9 cellular contexts compared by ENCODE assay signal in the genomic region with DNA sequence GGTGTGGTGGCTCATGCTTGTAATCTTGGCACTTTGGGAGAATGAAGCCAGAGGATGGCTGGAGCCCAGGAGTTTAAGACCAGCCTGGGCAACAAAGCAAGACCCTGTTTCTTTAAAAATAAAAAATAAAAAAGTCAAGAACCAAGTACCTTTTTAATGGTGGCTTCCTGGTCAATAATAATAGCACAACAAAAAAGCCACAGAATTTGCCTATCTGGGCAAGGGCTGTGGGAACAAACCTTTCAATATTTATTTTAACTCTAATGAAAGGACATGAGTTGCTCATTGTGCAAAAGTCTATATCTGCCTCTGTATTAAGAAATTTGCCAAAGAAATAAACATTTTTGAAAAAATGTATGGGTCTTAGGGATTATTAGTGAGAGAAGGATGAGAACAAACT. TPM values are rescaled to one million over a fixed set of nuclear protein-coding genes. Genes with fewer than 3 reads are reported as not detected.
A peak's percentile ranks its signal among the peaks of the same experiment; 100 is the strongest.
DNase-seq lines count a peak whose midpoint lies in the region.
"Had no signal": no experiment of that assay in that cellular context is flagged by ENCODE, and none has a peak within 500 bp of the region (broad histone marks: within the 10 kb centered on the region; RNA-seq: fewer than 3 reads in every experiment).

No MANE protein-coding gene starts in this region.

- H3K4me1 ChIP-seq in iPS-20b (ENCODE audit: insufficient read depth, low read length): peaks cover 43% of the 10 kb centered on the region

- peak overlapping the region; percentile 94 for H3K4me3 ChIP-seq in iPS-20b (ENCODE audit: low read length)

- peaks cover 60% of the 10 kb centered on the region for H3K4me1 Mint-ChIP-seq in activated naive CD4-positive, alpha-beta T cell treated with anti-CD3 and anti-CD28 coated beads, Interleukin-2, amount 10 ng/mL, durations not matched to agents 7 days and 5 days
- H3K4me1 Mint-ChIP-seq in activated T-helper 2 cell treated with anti-CD3 and anti-CD28 coated beads, Interferon-gamma antibody, Interleukin-2, Interleukin-4, amounts not matched to agents 10 μg/mL and 5 μg/mL and 100 μg/mL, durations not matched to agents 14 hours and 24 hours and 36 hours (ENCODE audit: low read depth): peaks cover 63% of the 10 kb centered on the region

- CTCF ChIA-PET in activated naive CD4-positive, alpha-beta T cell treated with anti-CD3 and anti-CD28 coated beads, Interleukin-2, amount 10 ng/mL, durations not matched to agents 7 days and 5 days (lab: Charles Lee): interaction anchor here (1.0 to 1.6 kb wide), 2 partner anchors 32 to 35 kb away, joined by 3 to 6 read pairs; no protein-coding TSS in a partner anchor

- intact Hi-C loops in activated T-helper 2 cell treated with anti-CD3 and anti-CD28 coated beads, Interferon-gamma antibody, Interleukin-2, Interleukin-4, amounts not matched to agents 10 μg/mL and 5 μg/mL and 100 μg/mL, durations not matched to agents 14 hours and 24 hours and 36 hours (cut with micrococcal nuclease): no loop called here

- peak overlapping the region; percentile 83 for H3K4me3 Mint-ChIP-seq in activated naive CD4-positive, alpha-beta T cell treated with anti-CD3 and anti-CD28 coated beads, Interleukin-2, amount 10 ng/mL, durations not matched to agents 7 days and 5 days
- peak overlapping the region; percentile 85 for H3K4me3 Mint-ChIP-seq in activated T-helper 2 cell treated with anti-CD3 and anti-CD28 coated beads, Interferon-gamma antibody, Interleukin-2, Interleukin-4, amounts not matched to agents 10 μg/mL and 5 μg/mL and 100 μg/mL, durations not matched to agents 14 hours and 24 hours and 36 hours (ENCODE audit: low read depth)

- H3K27me3 ChIP-seq in iPS-20b (ENCODE audit: insufficient read depth, low read length): no peaks in the 10 kb centered on the region

- H3K27ac ChIP-seq in iPS-20b (ENCODE audit: low read length) (no peak overlapping the region), temporal lobe (ENCODE audit: low read depth, low read length) (peak overlapping the region; percentile 90)

- H3K36me3 Mint-ChIP-seq in activated naive CD4-positive, alpha-beta T cell treated with anti-CD3 and anti-CD28 coated beads, Interleukin-2, amount 10 ng/mL, durations not matched to agents 7 days and 5 days: peaks cover 26% of the 10 kb centered on the region
- H3K36me3 Mint-ChIP-seq in activated T-helper 2 cell treated with anti-CD3 and anti-CD28 coated beads, Interferon-gamma antibody, Interleukin-2, Interleukin-4, amounts not matched to agents 10 μg/mL and 5 μg/mL and 100 μg/mL, durations not matched to agents 14 hours and 24 hours and 36 hours (ENCODE audit: low read depth): peaks cover 25% of the 10 kb centered on the region

- H3K9me3 ChIP-seq in iPS-20b (ENCODE audit: insufficient read depth, low read depth, low read length): no peaks in the 10 kb centered on the region

- no peaks in the 10 kb centered on the region for H3K9me3 Mint-ChIP-seq in activated naive CD4-positive, alpha-beta T cell treated with anti-CD3 and anti-CD28 coated beads, Interleukin-2, amount 10 ng/mL, durations not matched to agents 7 days and 5 days
- H3K9me3 Mint-ChIP-seq in activated T-helper 2 cell treated with anti-CD3 and anti-CD28 coated beads, Interferon-gamma antibody, Interleukin-2, Interleukin-4, amounts not matched to agents 10 μg/mL and 5 μg/mL and 100 μg/mL, durations not matched to agents 14 hours and 24 hours and 36 hours: no peaks in the 10 kb centered on the region

- no peak for DNase-seq in activated naive CD4-positive, alpha-beta T cell treated with anti-CD3 and anti-CD28 coated beads, Interleukin-2, amount 10 ng/mL, durations not matched to agents 7 days and 5 days
- no peak for DNase-seq in activated naive CD4-positive, alpha-beta T cell (lab: John Stamatoyannopoulos, UW)
- DNase-seq in activated T-helper 2 cell treated with anti-CD3 and anti-CD28 coated beads, Interferon-gamma antibody, Interleukin-2, Interleukin-4, amounts not matched to agents 10 μg/mL and 5 μg/mL and 100 μg/mL, durations not matched to agents 14 hours and 24 hours and 36 hours (ENCODE audit: low spot score): no peak
- DNase-seq in NCI-H1694 treated with DMSO at 0.1 percent for 48 hours (lab: John Stamatoyannopoulos, UW) (no peak), hypothalamus (lab: John Stamatoyannopoulos, UW) (no peak), hippocampal formation (lab: John Stamatoyannopoulos, UW) (no peak)
- DNase-seq: activated CD4-positive, alpha-beta T cell treated with anti-CD3 and anti-CD28 coated beads for 4 hours had no signal

- peaks cover 4% of the 10 kb centered on the region; the same call in 1 of the 2 replicates for H3K36me3 ChIP-seq in iPS-20b (ENCODE audit: insufficient read depth, low read depth, low read length)

- H3K9ac ChIP-seq in iPS-20b (ENCODE audit: low read depth, low read length): peak overlapping the region; percentile 94; the same call in 1 of the 2 replicates

- H3K27me3 Mint-ChIP-seq in activated naive CD4-positive, alpha-beta T cell treated with anti-CD3 and anti-CD28 coated beads, Interleukin-2, amount 10 ng/mL, durations not matched to agents 7 days and 5 days: no peaks in the 10 kb centered on the region
- H3K27me3 Mint-ChIP-seq in activated T-helper 2 cell treated with anti-CD3 and anti-CD28 coated beads, Interferon-gamma antibody, Interleukin-2, Interleukin-4, amounts not matched to agents 10 μg/mL and 5 μg/mL and 100 μg/mL, durations not matched to agents 14 hours and 24 hours and 36 hours (ENCODE audit: low read depth): no peaks in the 10 kb centered on the region

- H3K27ac Mint-ChIP-seq in activated naive CD4-positive, alpha-beta T cell treated with anti-CD3 and anti-CD28 coated beads, Interleukin-2, amount 10 ng/mL, durations not matched to agents 7 days and 5 days: no peak overlapping the region
- H3K27ac Mint-ChIP-seq in activated T-helper 2 cell treated with anti-CD3 and anti-CD28 coated beads, Interferon-gamma antibody, Interleukin-2, Interleukin-4, amounts not matched to agents 10 μg/mL and 5 μg/mL and 100 μg/mL, durations not matched to agents 14 hours and 24 hours and 36 hours: peak overlapping the region; percentile 82

RNA-seq across cellular contexts. Expression of gene ZNF609, which starts 2.1 kb away (rescaled TPM):
- 50.9 and 60.2 TPM in 2 replicates for total RNA-seq in activated T-helper 2 cell treated with anti-CD3 and anti-CD28 coated beads, Interferon-gamma antibody, Interleukin-2, Interleukin-4, amounts not matched to agents 10 μg/mL and 5 μg/mL and 100 μg/mL, durations not matched to agents 14 hours and 24 hours and 36 hours
- total RNA-seq in temporal lobe: 32.2 TPM
